Comparison of ENCODE assay signal across 10 cellular contexts in genomic region chr7:87154569-87154968, GRCh38. TPM values are rescaled to one million over a fixed set of nuclear protein-coding genes. Genes with fewer than 3 reads are reported as not detected.
DNase-seq lines count a peak whose midpoint lies in the region; ATAC-seq, FAIRE-seq and TF ChIP-seq lines count a peak whose summit lies in the region.
"Had no signal": no experiment of that assay in that cellular context is flagged by ENCODE, and none has a peak within 500 bp of the region (broad histone marks: within the 10 kb centered on the region; RNA-seq: fewer than 3 reads in every experiment).

No MANE protein-coding gene starts in this region.

- no peak overlapping the region for H2BK120ac ChIP-seq in mesenchymal stem cell (ENCODE audit: low read depth, low read length)

- peaks cover 67% of the 10 kb centered on the region for H3K79me2 ChIP-seq in HepG2 (ENCODE audit: insufficient read depth, low read length)

- H3K9ac ChIP-seq in HepG2 (ENCODE audit: insufficient read depth, low read depth, low read length) = peak overlapping the region; percentile 91; the same call in 1 of the 2 replicates
- peak overlapping the region; percentile 99 for H3K9ac ChIP-seq in mesenchymal stem cell (ENCODE audit: low read length)

- H2BK5ac ChIP-seq in mesenchymal stem cell (ENCODE audit: low read depth, low read length, poor library complexity, severe bottlenecking) = no peak overlapping the region

- POLR2A ChIA-PET in HepG2 (lab: Yijun Ruan, JAX) = interaction anchor here (2.5 kb wide), 1 partner anchor 66 kb away, joined by 7 read pairs; the partner anchor contains the start of gene TMEM243

- H3K27me3 ChIP-seq in HepG2 (ENCODE audit: control insufficient read depth in 1 of 2, insufficient read depth in 2 of 2, low read length in 2 of 2) (no peaks in the 10 kb centered on the region; a peak in 1 of 5 replicates), right lobe of liver (no peaks in the 10 kb centered on the region), ascending aorta (no peaks in the 10 kb centered on the region), mesenchymal stem cell (ENCODE audit: control insufficient read depth in 1 of 2, insufficient read depth in 1 of 2, low read length in 2 of 2) (no peaks in the 10 kb centered on the region)

- H3K36me3 ChIP-seq in HepG2 (replicated peaks in 1 of 2; ENCODE audit: control insufficient read depth in 1 of 2, insufficient read depth in 2 of 2, low read length in 2 of 2) (no peaks in the 10 kb centered on the region; a peak in 1 of 5 replicates), right lobe of liver (no peaks in the 10 kb centered on the region), ascending aorta (no peaks in the 10 kb centered on the region), mesenchymal stem cell (ENCODE audit: control insufficient read depth in 1 of 2, insufficient read depth in 2 of 2, low read depth in 1 of 2, low read length in 2 of 2) (no peaks in the 10 kb centered on the region)

- no peak overlapping the region for H3K14ac ChIP-seq in mesenchymal stem cell (ENCODE audit: low read length in 2 of 2)

- no peak overlapping the region for H3K4ac ChIP-seq in mesenchymal stem cell (ENCODE audit: low read depth in 1 of 2, low read length in 2 of 2)

- H2AK5ac ChIP-seq in mesenchymal stem cell (ENCODE audit: low read length, severe bottlenecking) = no peak overlapping the region

- H4K91ac ChIP-seq in mesenchymal stem cell (ENCODE audit: low read length) = no peak overlapping the region

- CTCF ChIA-PET in HepG2 (lab: Yijun Ruan, JAX; ENCODE audit: low intra/inter-chr PET ratio, low total read pairs) = no interaction called here

- no peak overlapping the region for H3K23ac ChIP-seq in mesenchymal stem cell (ENCODE audit: low read length in 2 of 2)

- in situ Hi-C loops in HepG2 (cut with HindIII; ENCODE audit: extremely low pct_ligation_motif_present, low pct_unique_long_range_greater_than_20kb) = loop anchor here (5.0 kb wide), 1 partner anchor 212 kb away; no protein-coding TSS in a partner anchor

- no peak for TF ChIP-seq CTCF in HepG2 (CRISPR knock-in tag; IDR thresholded peaks at IDR 0.05)
- TF ChIP-seq CTCF in right lobe of liver (IDR thresholded peaks at IDR 0.05) = no peak
- no peak for TF ChIP-seq CTCF in ascending aorta (IDR thresholded peaks at IDR 0.05)

- ATAC-seq in HepG2 (no peak), right lobe of liver (no peak), GM21576 (IDR thresholded peaks at IDR 0.05; ENCODE audit: unreplicated experiment) (no peak), HG03342 (IDR thresholded peaks at IDR 0.05; ENCODE audit: unreplicated experiment) (no peak)

- H3K9me3 ChIP-seq in HepG2 (ENCODE audit: low read length) (no peaks in the 10 kb centered on the region), right lobe of liver (no peaks in the 10 kb centered on the region), ascending aorta (no peaks in the 10 kb centered on the region), mesenchymal stem cell (ENCODE audit: control insufficient read depth, low read length) (no peaks in the 10 kb centered on the region)

- no peak for TF ChIP-seq RAD21 in HepG2 (CRISPR knock-in tag; IDR thresholded peaks at IDR 0.05)

- H2BK12ac ChIP-seq in mesenchymal stem cell (ENCODE audit: low read length in 2 of 2) = no peak overlapping the region

- TF ChIP-seq POLR2A in HepG2 (IDR thresholded peaks at IDR 0.05; ENCODE audit: insufficient read depth in 1 of 2, low read depth in 2 of 2, low read length in 2 of 2) = no peak
- no peak for TF ChIP-seq POLR2A in right lobe of liver (IDR thresholded peaks at IDR 0.05)

- BruUV-seq in HepG2 (replicated peaks; lab: Mats Ljungman, UMichigan) = no TSS peak

- DNase-seq in HepG2 (ENCODE audit: low spot score) (no peak), right lobe of liver (no peak), ascending aorta (ENCODE audit: low spot score in 2 of 2) (no peak), mesenchymal stem cell (no peak), GDM1 (lab: John Stamatoyannopoulos, UW) (no peak), NCI-H1417 treated with DMSO at 0.1 percent for 48 hours (lab: John Stamatoyannopoulos, UW) (no peak)
- DNase-seq: DMS53, NCI-H1436 had no signal

- no peaks in the 10 kb centered on the region for H3K79me1 ChIP-seq in mesenchymal stem cell (replicated peaks; ENCODE audit: low read length, poor library complexity, severe bottlenecking)

- no peak overlapping the region for H3K18ac ChIP-seq in mesenchymal stem cell (ENCODE audit: low read depth in 1 of 2, low read length in 2 of 2)

- WGBS in HepG2 (ENCODE audit: low lambda C conversion rate) = 39% methylated on average over 3 of the region's 3 CpGs
- WGBS in right lobe of liver (ENCODE audit: insufficient coverage, low coverage, low lambda C conversion rate, missing lambda C conversion rate) = 47% methylated on average over 3 of the region's 3 CpGs
- WGBS in mesenchymal stem cell = 33% methylated on average over 1 of the region's 3 CpGs

- no peak overlapping the region for H4K8ac ChIP-seq in mesenchymal stem cell (ENCODE audit: low read length)

- H3K4me2 ChIP-seq in HepG2 (ENCODE audit: low read depth, low read length) (peak overlapping the region; percentile 71), mesenchymal stem cell (ENCODE audit: low read length, poor library complexity, severe bottlenecking) (peak overlapping the region; percentile 79)

- H2BK15ac ChIP-seq in mesenchymal stem cell (ENCODE audit: low read depth, poor library complexity, severe bottlenecking) = no peak overlapping the region

- H3K27ac ChIP-seq in HepG2 (ENCODE audit: extremely low read length, insufficient read depth, low read length) = no peak overlapping the region
- no peak overlapping the region for H3K27ac ChIP-seq in right lobe of liver
- peak overlapping the region in 1 of 2 donors; percentile 47 for H3K27ac ChIP-seq in ascending aorta
- H3K27ac ChIP-seq in mesenchymal stem cell (ENCODE audit: low read length, poor library complexity, severe bottlenecking) = no peak overlapping the region

- H2AFZ ChIP-seq in HepG2 (ENCODE audit: low read length) = no peak overlapping the region
- no peak overlapping the region for H2AFZ ChIP-seq in mesenchymal stem cell (ENCODE audit: low read depth, low read length)

- no peaks in the 10 kb centered on the region; the same call in 1 of the 2 replicates for H4K20me1 ChIP-seq in HepG2 (ENCODE audit: insufficient read depth, low read length)

- H3K4me3 ChIP-seq in HepG2 (replicated peaks in 1 of 3; ENCODE audit: insufficient read depth in 1 of 3, low read depth in 2 of 3, low read length in 3 of 3) (peak overlapping the region; percentile 86 to 97 (median 91); a peak in 5 of 6 replicates), right lobe of liver (no peak overlapping the region), ascending aorta (peak overlapping the region; percentile 81 to 88), mesenchymal stem cell (ENCODE audit: insufficient read depth in 1 of 2, low read depth in 1 of 2, low read length in 2 of 2) (peak overlapping the region in 1 of 2 experiments; percentile 93)

- no peak for TF ChIP-seq EP300 in HepG2 (IDR thresholded peaks at IDR 0.05; ENCODE audit: low read depth in 2 of 2, low read length in 2 of 2)
- no peak for TF ChIP-seq EP300 in HepG2 (CRISPR knock-in tag; IDR thresholded peaks at IDR 0.05; ENCODE audit: borderline replicate concordance)

- no peak for FAIRE-seq in HepG2 (lab: Jason Lieb, UNC)

- peaks cover 43% of the 10 kb centered on the region for H3K4me1 ChIP-seq in HepG2 (ENCODE audit: insufficient read depth, low read length)
- H3K4me1 ChIP-seq in right lobe of liver = peaks cover 0 to 35% (median 7%) of the 10 kb centered on the region in 4 donors
- peaks cover 3 to 22% of the 10 kb centered on the region in 2 donors for H3K4me1 ChIP-seq in ascending aorta
- H3K4me1 ChIP-seq in mesenchymal stem cell (ENCODE audit: control insufficient read depth, insufficient read depth, low read depth, low read length) = no peaks in the 10 kb centered on the region

- intact Hi-C loops in HepG2 (cut with micrococcal nuclease; ENCODE audit: unreplicated experiment) = loop anchor here (5.0 kb wide), 1 partner anchor 212 kb away; no protein-coding TSS in a partner anchor
- intact Hi-C loops in right lobe of liver (cut with DNase I) = no loop called here
- intact Hi-C loops in ascending aorta (cut with DNase I) = loop anchor here (5.0 to 10.0 kb wide), 5 partner anchors 83 to 1060 kb away; partner anchors contain the start of gene RUNDC3B

TF ChIP-seq in HepG2, 621 proteins besides CTCF, POLR2A, EP300 and RAD21 (continues in another document):
- TF ChIP-seq ZNF510 (CRISPR knock-in tag; IDR thresholded peaks at IDR 0.05; ENCODE audit: low read depth) = no peak

RNA-seq across cellular contexts. Expression of gene DMTF1, which starts 2.3 kb away (rescaled TPM):
- total RNA-seq in HepG2 (2016; rRNA removed; fragmentation: Illumina TruSeq; extraction: Trizol) (17.9 and 45.8 TPM in 2 replicates), right lobe of liver (10 to 100 TPM; 16.7 to 28.1 (median 22.2) TPM), ascending aorta (23.1 TPM)
- 8.9 and 13.1 TPM in 2 replicates for total RNA-seq in HepG2 (2016; cell fraction: cytosol; rRNA removed; fragmentation: Illumina TruSeq; extraction: Trizol; ENCODE audit: low read depth)
- 16.8 and 39.0 TPM in 2 replicates for total RNA-seq in HepG2 (2016; cell fraction: insoluble cytoplasmic fraction; rRNA removed; fragmentation: Illumina TruSeq; extraction: Trizol)
- 11.4 and 12.3 TPM in 2 replicates for total RNA-seq in HepG2 (2016; cell fraction: membrane; rRNA removed; fragmentation: Illumina TruSeq; extraction: Trizol)
- 120 and 143 TPM in 2 replicates for total RNA-seq in HepG2 (2016; cell fraction: nucleus; rRNA removed; fragmentation: Illumina TruSeq; extraction: Trizol)
- polyA plus RNA-seq in HepG2 (2011; rRNA removed) = 111 and 132 TPM in 2 replicates
- polyA plus RNA-seq in HepG2 (2011; cell fraction: cytosol; rRNA removed) = 17.2 and 21.7 TPM in 2 replicates
- 295 and 299 TPM in 2 replicates for polyA plus RNA-seq in HepG2 (2011; cell fraction: nucleus; rRNA removed)
- 27.6 and 31.1 TPM in 2 replicates for polyA plus RNA-seq in HepG2 (2012)
- 1.1 and 2.1 TPM in 2 replicates for polyA plus RNA-seq in HepG2 (2016; cell fraction: cytosol; fragmentation: Illumina TruSeq; extraction: Trizol; ENCODE audit: low read depth)
- 14.5 and 17.7 TPM in 2 replicates for polyA plus RNA-seq in HepG2 (2016; cell fraction: insoluble cytoplasmic fraction; fragmentation: Illumina TruSeq; extraction: Trizol; ENCODE audit: low read depth)
- 2.9 and 3.0 TPM in 2 replicates for polyA plus RNA-seq in HepG2 (2016; cell fraction: membrane; fragmentation: Illumina TruSeq; extraction: Trizol; ENCODE audit: low read depth)
- polyA plus RNA-seq in HepG2 (2016; cell fraction: nucleus; fragmentation: Illumina TruSeq; extraction: Trizol; ENCODE audit: insufficient read depth, low read depth) = 167 and 192 TPM in 2 replicates
- polyA minus RNA-seq in HepG2 (2011; rRNA and poly(A)+ RNA removed; ENCODE audit: low replicate concordance) = 63.7 and 73.9 TPM in 2 replicates
- 19.5 and 24.6 TPM in 2 replicates for polyA minus RNA-seq in HepG2 (2011; cell fraction: cytosol; rRNA and poly(A)+ RNA removed)
- polyA minus RNA-seq in HepG2 (2011; cell fraction: nucleus; rRNA and poly(A)+ RNA removed) = 527 and 550 TPM in 2 replicates
- 36.8 TPM for polyA plus RNA-seq in mesenchymal stem cell (2013, experiment 1 of 2)
- 34.2 TPM for polyA plus RNA-seq in mesenchymal stem cell (2013, experiment 2 of 2)

Comparison
In these comparisons a context has a peak if more than half of its experiments do, and no peak if none do; other contexts are left out.
1. H3K4me3 ChIP-seq: peak in HepG2 (3 of 3) and ascending aorta (2 of 2); none in right lobe of liver (0 of 3).
2. intact Hi-C loops: an anchor here in HepG2 (5.0 kb wide) and ascending aorta (5.0 to 10.0 kb wide); none called in right lobe of liver.